ENCODE assay signal across 21 cellular contexts in genomic region chr17:39036009-39036408, GRCh38.
"Had no signal": no experiment of that assay in that cellular context is flagged by ENCODE, and none has a peak within 500 bp of the region (broad histone marks: within the 10 kb centered on the region; RNA-seq: fewer than 3 reads in every experiment).

No MANE protein-coding gene starts in this region.

- H3K9me3 ChIP-seq: esophagus muscularis mucosa, mucosa of descending colon, spleen had no signal

- H3K4me3 ChIP-seq: coronary artery, esophagus muscularis mucosa, mucosa of descending colon, spleen had no signal

- H3K36me3 ChIP-seq: esophagus muscularis mucosa, spleen had no signal

- H3K27ac ChIP-seq: coronary artery, esophagus muscularis mucosa, spleen had no signal

- H3K4me1 Mint-ChIP-seq: activated B cell treated with CpG ODN at 0.5 μM for 24 hours; activated naive CD8-positive, alpha-beta T cell treated with anti-CD3 and anti-CD28 coated beads, Interleukin-2, amount 50 U/mL, for 24 hours had no signal

- FAIRE-seq: frontal cortex, keratinocyte had no signal

- DNase-seq: activated B cell treated with CpG ODN at 0.5 μM for 24 hours; activated CD4-positive, alpha-beta T cell treated with anti-CD3 and anti-CD28 coated beads for 4 hours; activated CD4-positive, alpha-beta T cell treated with anti-CD3 and anti-CD28 coated beads, Interleukin-2, amount 50 U/mL, for 48 hours; activated CD8-positive, alpha-beta memory T cell treated with anti-CD3 and anti-CD28 coated beads, Interleukin-2, amount 50 U/mL, for 48 hours; activated effector memory CD4-positive, alpha-beta T cell treated with Interleukin-2 at 50 U/mL for 16 hours; activated naive CD4-positive, alpha-beta T cell treated with anti-CD3 and anti-CD28 coated beads, Interleukin-2, amount 50 U/mL, for 16 hours; activated naive CD8-positive, alpha-beta T cell treated with anti-CD3 and anti-CD28 coated beads, Interleukin-2, amount 50 U/mL, for 24 hours; activated T-cell treated with anti-CD3 and anti-CD28 coated beads, Interleukin-2, amount 50 U/mL, for 4 hours; cerebellar nuclear complex; left colon; mesenchymal stem cell; mucosa of descending colon; occipital lobe; spleen; stimulated activated CD4-positive, alpha-beta T cell treated with anti-CD3 and anti-CD28 coated beads, Interleukin-4, amount 100 ng/mL, for 1 hour; stimulated activated naive CD4-positive, alpha-beta T cell treated with Interleukin-2 at 50 U/mL for 16 hours; T-helper 1 cell had no signal

- ATAC-seq: activated naive CD8-positive, alpha-beta T cell treated with anti-CD3 and anti-CD28 coated beads, Interleukin-2, amount 50 U/mL, for 24 hours; activated T-cell treated with anti-CD3 and anti-CD28 coated beads, Interleukin-2, amount 50 U/mL, for 4 hours; left colon; mucosa of descending colon had no signal

- H3K4me1 ChIP-seq: esophagus muscularis mucosa, spleen had no signal

- H3K4me3 Mint-ChIP-seq: activated B cell treated with CpG ODN at 0.5 μM for 24 hours; activated naive CD8-positive, alpha-beta T cell treated with anti-CD3 and anti-CD28 coated beads, Interleukin-2, amount 50 U/mL, for 24 hours; activated T-cell treated with anti-CD3 and anti-CD28 coated beads, Interleukin-2, amount 50 U/mL, for 4 hours had no signal

- H3K27ac Mint-ChIP-seq: activated B cell treated with CpG ODN at 0.5 μM for 24 hours; activated naive CD8-positive, alpha-beta T cell treated with anti-CD3 and anti-CD28 coated beads, Interleukin-2, amount 50 U/mL, for 24 hours had no signal

- H3K9me3 Mint-ChIP-seq: activated B cell treated with CpG ODN at 0.5 μM for 24 hours; activated naive CD8-positive, alpha-beta T cell treated with anti-CD3 and anti-CD28 coated beads, Interleukin-2, amount 50 U/mL, for 24 hours; activated T-cell treated with anti-CD3 and anti-CD28 coated beads, Interleukin-2, amount 50 U/mL, for 4 hours had no signal
